18 cellular contexts compared by ENCODE assay signal in genomic region chr4:150167054-150167453, GRCh38.
DNase-seq lines count a peak whose midpoint lies in the region; ATAC-seq and TF ChIP-seq lines count a peak whose summit lies in the region.
"Had no signal": no experiment of that assay in that cellular context is flagged by ENCODE, and none has a peak within 500 bp of the region (broad histone marks: within the 10 kb centered on the region; RNA-seq: fewer than 3 reads in every experiment).

No MANE protein-coding gene starts in this region.

- H3K27ac Mint-ChIP-seq in HFFc6 (peak overlapping the region; percentile 60), chondrocyte (ENCODE audit: unreplicated experiment) (peak overlapping the region; percentile 6)
- H3K27ac Mint-ChIP-seq: CD14-positive monocyte; CD4-positive, alpha-beta memory T cell had no signal

- H3K9me3 Mint-ChIP-seq in HFFc6: peaks cover 15% of the 10 kb centered on the region
- H3K9me3 Mint-ChIP-seq in chondrocyte (ENCODE audit: low read depth): no peaks in the 10 kb centered on the region
- H3K9me3 Mint-ChIP-seq: CD4-positive, alpha-beta memory T cell had no signal

- H3K4me1 Mint-ChIP-seq in HFFc6 (ENCODE audit: low read depth) (peaks cover 91% of the 10 kb centered on the region), chondrocyte (ENCODE audit: low read depth) (peaks cover 35% of the 10 kb centered on the region)
- H3K4me1 Mint-ChIP-seq: CD14-positive monocyte; CD4-positive, alpha-beta memory T cell had no signal

- DNase-seq in Right ventricle myocardium superior (no peak), Right ventricle myocardium inferior (ENCODE audit: missing footprints) (no peak), HFFc6 (no peak), chondrocyte (ENCODE audit: low spot score) (no peak), left lobe of liver (ENCODE audit: low spot score) (no peak), COR-L47 (lab: John Stamatoyannopoulos, UW) (no peak), cortex of kidney (lab: John Stamatoyannopoulos, UW) (no peak)
- DNase-seq: 8988T; Calu3; CD4-positive, alpha-beta memory T cell; DMS53; DND-41; EL; GOT3; H7 had no signal

- H3K4me3 Mint-ChIP-seq in HFFc6 (peak overlapping the region; percentile 52; the same call in 1 of the 2 replicates), chondrocyte (ENCODE audit: unreplicated experiment) (no peak overlapping the region)
- H3K4me3 Mint-ChIP-seq: CD14-positive monocyte; CD4-positive, alpha-beta memory T cell had no signal

- H3K27me3 Mint-ChIP-seq in HFFc6 (ENCODE audit: insufficient read depth) (peaks cover 31% of the 10 kb centered on the region), chondrocyte (ENCODE audit: low read depth) (no peaks in the 10 kb centered on the region)

- H3K36me3 Mint-ChIP-seq in HFFc6 (ENCODE audit: low read depth) (peaks cover 85% of the 10 kb centered on the region), chondrocyte (ENCODE audit: low read depth) (peaks cover 8% of the 10 kb centered on the region)
- H3K36me3 Mint-ChIP-seq: CD14-positive monocyte; CD4-positive, alpha-beta memory T cell had no signal

- no peak for TF ChIP-seq CTCF in HFFc6 (IDR thresholded peaks at IDR 0.05)
- no peak for TF ChIP-seq CTCF in chondrocyte (IDR thresholded peaks at IDR 0.05)

- ATAC-seq in Right ventricle myocardium superior (ENCODE audit: poor library complexity): peak; percentile 57
- no peak for ATAC-seq in Right ventricle myocardium inferior
- peak; percentile 24 for ATAC-seq in left lobe of liver
- ATAC-seq in GM21381 (IDR thresholded peaks at IDR 0.05; ENCODE audit: unreplicated experiment): no peak
- ATAC-seq: HCT116 had no signal

- intact Hi-C loops in Right ventricle myocardium superior (cut with DNase I): no loop called here
- intact Hi-C loops in Right ventricle myocardium inferior (cut with DNase I): loop anchor here (5.0 kb wide), 1 partner anchor 90 kb away; the partner anchor contains the start of gene DCLK2

Comparison
In these comparisons a context has a peak if more than half of its experiments do, and no peak if none do; other contexts are left out.
1. ATAC-seq: peak in Right ventricle myocardium superior (single experiment) and left lobe of liver (single experiment); none in Right ventricle myocardium inferior (single experiment) and GM21381 (single experiment).